In genomic region chr15:94295275-94295674, GRCh38 we compare ENCODE assay signal across 18 cellular contexts.
"Had no signal": no experiment of that assay in that cellular context is flagged by ENCODE, and none has a peak within 500 bp of the region (broad histone marks: within the 10 kb centered on the region; RNA-seq: fewer than 3 reads in every experiment).

No MANE protein-coding gene starts in this region.

- H2AFZ ChIP-seq: hepatocyte had no signal

- H3K79me2 ChIP-seq: hepatocyte had no signal

- H3K27ac ChIP-seq: cardiac muscle cell, epithelial cell of prostate, foreskin keratinocyte, hepatocyte, sigmoid colon, tibial artery had no signal

- ATAC-seq: activated CD4-positive, alpha-beta T cell treated with anti-CD3 and anti-CD28 coated beads for 36 hours; foreskin keratinocyte; mucosa of descending colon; naive thymus-derived CD8-positive, alpha-beta T cell; T-helper 17 cell had no signal

- H3K4me1 Mint-ChIP-seq: endodermal cell had no signal

- H3K27ac Mint-ChIP-seq: activated CD4-positive, alpha-beta T cell treated with anti-CD3 and anti-CD28 coated beads for 36 hours; activated naive CD8-positive, alpha-beta T cell; endodermal cell; T-helper 17 cell had no signal

- H3K9me3 ChIP-seq: mucosa of descending colon, sigmoid colon had no signal

- H3K27me3 ChIP-seq: cardiac muscle cell, foreskin keratinocyte, hepatocyte, sigmoid colon, tibial artery had no signal

- H3K27me3 Mint-ChIP-seq: activated CD4-positive, alpha-beta T cell treated with anti-CD3 and anti-CD28 coated beads for 36 hours; activated naive CD8-positive, alpha-beta T cell; naive thymus-derived CD8-positive, alpha-beta T cell; T-helper 17 cell had no signal

- DNase-seq: activated CD4-positive, alpha-beta T cell treated with anti-CD3 and anti-CD28 coated beads for 36 hours; activated gamma-delta T cell treated with Interleukin-2 at 50 U/mL for 16 hours; amygdala; endodermal cell; foreskin keratinocyte; left cardiac atrium; mucosa of descending colon; naive thymus-derived CD8-positive, alpha-beta T cell; sigmoid colon; stimulated activated naive CD4-positive, alpha-beta T cell; substantia nigra; T-helper 17 cell; tibial artery had no signal

- H3K4me3 ChIP-seq: cardiac muscle cell, hepatocyte, mucosa of descending colon, sigmoid colon, tibial artery had no signal

- H3K4me3 Mint-ChIP-seq: activated CD4-positive, alpha-beta T cell treated with anti-CD3 and anti-CD28 coated beads for 36 hours; activated naive CD8-positive, alpha-beta T cell; activated T-helper 1 cell treated with anti-CD3 and anti-CD28 coated beads, Interleukin-12 subunit alpha, Interleukin-12 subunit beta, Interleukin-2, Interleukin-4 antibody, amounts not matched to agents 30 ng/mL and 10 ng/mL and 1 ng/mL, durations not matched to agents 14 hours and 24 hours and 36 hours; endodermal cell; naive thymus-derived CD8-positive, alpha-beta T cell; T-helper 17 cell had no signal

- H3K4me1 ChIP-seq: tibial artery had no signal

- H3K4me2 ChIP-seq: hepatocyte had no signal

- H3K36me3 ChIP-seq: cardiac muscle cell, sigmoid colon, tibial artery had no signal
